20 cellular contexts compared by ENCODE assay signal in the genomic region with DNA sequence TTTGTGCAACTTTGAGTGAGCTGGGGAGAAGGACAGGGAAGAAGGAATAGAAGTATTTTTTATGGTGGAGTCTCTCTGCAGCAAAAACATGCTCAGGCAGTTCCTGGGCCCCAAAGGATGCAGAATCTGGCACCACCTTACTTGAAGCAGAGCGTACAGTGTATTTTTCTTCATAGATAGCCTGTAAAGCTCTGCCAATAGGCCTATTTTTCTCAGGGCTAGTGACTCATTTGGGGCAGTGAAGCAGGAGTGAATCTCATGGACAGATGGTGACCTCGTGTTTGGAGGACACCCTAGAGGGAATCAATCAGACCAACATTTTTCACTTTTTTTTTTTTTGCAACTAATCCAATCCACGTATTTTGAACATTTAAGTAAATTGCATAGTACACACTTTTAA.
A peak's percentile ranks its signal among the peaks of the same experiment; 100 is the strongest.
DNase-seq lines count a peak whose midpoint lies in the region; ATAC-seq and TF ChIP-seq lines count a peak whose summit lies in the region.
"Had no signal": no experiment of that assay in that cellular context is flagged by ENCODE, and none has a peak within 500 bp of the region (broad histone marks: within the 10 kb centered on the region; RNA-seq: fewer than 3 reads in every experiment).

No MANE protein-coding gene starts in this region.

- H3K27ac ChIP-seq in psoas muscle, result no peak overlapping the region
- no peak overlapping the region for H3K27ac ChIP-seq in A673 (ENCODE audit: low read depth, low read length, poor library complexity, severe bottlenecking)
- H3K27ac ChIP-seq: upper lobe of right lung had no signal

- intact Hi-C loops in psoas muscle (cut with DNase I), result no loop called here
- intact Hi-C loops in A673 (cut with micrococcal nuclease; ENCODE audit: unreplicated experiment), result no loop called here

- TF ChIP-seq CTCF in fibroblast of the aortic adventitia (IDR thresholded peaks at IDR 0.05; ENCODE audit: insufficient read depth, low read length), result no peak
- TF ChIP-seq CTCF in psoas muscle (IDR thresholded peaks at IDR 0.05), result no peak
- TF ChIP-seq CTCF in A673 (conservative IDR thresholded peaks at IDR 0.05; ENCODE audit: low read depth, low read length), result no peak

- CTCF ChIA-PET in A673 (lab: Charles Lee), result interaction anchor here (2.3 kb wide), 1 partner anchor 472 kb away, joined by 13 read pairs; no protein-coding TSS in a partner anchor

- no peaks in the 10 kb centered on the region for H3K4me1 ChIP-seq in psoas muscle
- H3K4me1 ChIP-seq in A673 (ENCODE audit: insufficient read depth, low read length, poor library complexity, severe bottlenecking), result no peaks in the 10 kb centered on the region
- H3K4me1 ChIP-seq: upper lobe of right lung had no signal

- 45 to 51% (median 50%) methylated on average over 3 of the region's 3 CpGs for WGBS in psoas muscle, 3 donors

- H3K4me3 ChIP-seq in fibroblast of the aortic adventitia (ENCODE audit: low read depth, low read length) (no peak overlapping the region), psoas muscle (no peak overlapping the region), A673 (ENCODE audit: low read depth, low read length, poor library complexity, severe bottlenecking) (no peak overlapping the region)
- H3K4me3 ChIP-seq: upper lobe of right lung had no signal

- DNase-seq in ELR (ENCODE audit: low read depth) (peak; percentile 1), NCI-H446 (lab: John Stamatoyannopoulos, UW) (peak; percentile 79 to 95), fibroblast of the aortic adventitia (ENCODE audit: low read depth) (peak; percentile 51), psoas muscle (no peak), A673 (ENCODE audit: low spot score) (no peak), DMS114 treated with DMSO at 0.1 percent for 48 hours (lab: John Stamatoyannopoulos, UW; ENCODE audit: unreplicated experiment) (no peak)
- DNase-seq: activated CD4-positive, alpha-beta T cell treated with anti-CD3 and anti-CD28 coated beads for 48 hours; activated CD8-positive, alpha-beta memory T cell treated with anti-CD3 and anti-CD28 coated beads, Interleukin-2, amount 50 U/mL, for 4 hours; activated gamma-delta T cell; central memory CD4-positive, alpha-beta T cell; effector CD8-positive, alpha-beta T cell; hypothalamus; KG1; midbrain; NCI-H1048; NCI-H2081 treated with DMSO at 0.1 percent for 48 hours; NCI-H526; stimulated activated CD4-positive, alpha-beta T cell treated with anti-CD3 and anti-CD28 coated beads, Interleukin-1b, Interleukin-23, amount 100 ng/mL, for 48 hours; upper lobe of right lung had no signal

- ATAC-seq in psoas muscle (peak in 3 of 4 donors; percentile 35 to 64 (median 47)), HG03565 (IDR thresholded peaks at IDR 0.05; ENCODE audit: unreplicated experiment) (no peak)
- ATAC-seq: upper lobe of right lung had no signal

- H3K27me3 ChIP-seq in psoas muscle (ENCODE audit: insufficient read depth in 3 of 3, low read length in 2 of 3) (no peaks in the 10 kb centered on the region), A673 (replicated peaks; ENCODE audit: insufficient read depth, low read depth, low read length, poor library complexity) (peaks cover 4% of the 10 kb centered on the region)
- H3K27me3 ChIP-seq: upper lobe of right lung had no signal

- H3K9me3 ChIP-seq in psoas muscle, result no peaks in the 10 kb centered on the region
- no peaks in the 10 kb centered on the region for H3K9me3 ChIP-seq in A673 (ENCODE audit: low read depth, low read length, poor library complexity, severe bottlenecking)
- H3K9me3 ChIP-seq: upper lobe of right lung had no signal

- H3K36me3 ChIP-seq in psoas muscle (ENCODE audit: insufficient read depth in 1 of 2, low read depth in 1 of 2) (no peaks in the 10 kb centered on the region), A673 (ENCODE audit: insufficient read depth, low read length, poor library complexity, severe bottlenecking) (no peaks in the 10 kb centered on the region)
- H3K36me3 ChIP-seq: upper lobe of right lung had no signal

- POLR2A ChIA-PET in A673 (lab: Charles Lee; ENCODE audit: low non-redundant PET), result no interaction called here

- BruUV-seq in A673 (replicated peaks; lab: Mats Ljungman, UMichigan), result no TSS peak

Comparison
In these comparisons a context has a peak if more than half of its experiments do, and no peak if none do; other contexts are left out.
1. DNase-seq: peak in ELR (single experiment), NCI-H446 (2 of 2) and fibroblast of the aortic adventitia (single experiment); none in psoas muscle (0 of 2), A673 (single experiment) and DMS114 treated with DMSO at 0.1 percent for 48 hours (single experiment).